Comparison of ENCODE assay signal across 17 cellular contexts in the genomic region with DNA sequence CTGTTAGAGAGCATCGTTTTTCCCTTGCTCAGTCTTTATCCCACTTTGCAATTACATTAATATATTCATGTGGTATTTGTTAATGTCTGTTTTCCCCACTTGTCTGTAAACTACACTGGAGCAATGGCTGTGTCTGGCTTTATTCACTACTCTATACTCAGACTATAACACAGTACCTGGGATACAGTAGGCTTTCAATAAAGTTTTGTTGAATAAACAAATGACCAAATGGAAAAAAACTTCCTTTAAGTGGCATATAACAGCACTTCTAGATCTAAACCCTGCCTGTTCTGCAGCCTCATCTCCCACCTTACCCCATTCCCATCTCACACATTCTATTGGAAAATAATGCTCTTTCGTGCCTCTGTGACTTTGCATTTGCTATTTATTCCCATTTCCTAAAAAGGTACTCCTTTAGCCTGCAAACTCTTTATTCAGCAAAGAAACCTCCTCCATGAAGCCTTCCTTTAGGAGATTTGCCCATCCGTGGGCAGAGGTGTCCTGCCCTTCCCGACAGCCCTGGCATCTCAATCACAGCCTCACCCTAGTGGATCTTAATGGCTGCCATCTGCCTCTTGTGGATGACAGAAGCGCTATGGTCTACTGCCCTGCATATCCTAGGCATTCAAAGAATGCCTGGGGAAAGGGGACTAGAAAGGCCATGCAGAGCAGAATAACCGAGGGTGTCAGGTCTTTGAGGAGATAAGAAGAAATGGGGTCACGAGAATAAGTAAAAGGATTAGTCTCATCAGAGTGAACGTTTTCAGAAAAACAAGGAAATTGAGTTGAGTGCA. TPM values are rescaled to one million over a fixed set of nuclear protein-coding genes. Genes with fewer than 3 reads are reported as not detected.
A peak's percentile ranks its signal among the peaks of the same experiment; 100 is the strongest.
DNase-seq lines count a peak whose midpoint lies in the region; ATAC-seq and TF ChIP-seq lines count a peak whose summit lies in the region.
"Had no signal": no experiment of that assay in that cellular context is flagged by ENCODE, and none has a peak within 500 bp of the region (broad histone marks: within the 10 kb centered on the region; RNA-seq: fewer than 3 reads in every experiment).

No MANE protein-coding gene starts in this region.

- H3K4me1 Mint-ChIP-seq in neural progenitor cell: peaks cover 24% of the 10 kb centered on the region
- H3K4me1 Mint-ChIP-seq in activated CD8-positive, alpha-beta memory T cell treated with anti-CD3 and anti-CD28 coated beads, Interleukin-2, amount 10 ng/mL, durations not matched to agents 7 days and 5 days: peaks cover 4% of the 10 kb centered on the region

- ATAC-seq in GM18520 (IDR thresholded peaks at IDR 0.05; ENCODE audit: unreplicated experiment) (no peak), GM21423 (IDR thresholded peaks at IDR 0.05; ENCODE audit: unreplicated experiment) (no peak)
- ATAC-seq in activated CD8-positive, alpha-beta memory T cell treated with anti-CD3 and anti-CD28 coated beads, Interleukin-2, amount 10 ng/mL, durations not matched to agents 7 days and 5 days: no peak
- ATAC-seq: activated CD8-positive, alpha-beta T cell treated with anti-CD3 and anti-CD28 coated beads, Interleukin-2, amount 10 ng/mL, durations not matched to agents 7 days and 5 days had no signal

- H3K79me2 ChIP-seq in neural progenitor cell (ENCODE audit: low read depth): no peaks in the 10 kb centered on the region

- TF ChIP-seq CTCF in neural progenitor cell (IDR thresholded peaks at IDR 0.05): no peak

- H3K4me3 Mint-ChIP-seq in neural progenitor cell: peak overlapping the region; percentile 3
- H3K4me3 Mint-ChIP-seq in activated CD8-positive, alpha-beta memory T cell treated with anti-CD3 and anti-CD28 coated beads, Interleukin-2, amount 10 ng/mL, durations not matched to agents 7 days and 5 days: no peak overlapping the region
- H3K4me3 Mint-ChIP-seq: activated CD8-positive, alpha-beta T cell treated with anti-CD3 and anti-CD28 coated beads, Interleukin-2, amount 10 ng/mL, durations not matched to agents 7 days and 5 days; dendritic cell treated with granulocyte-macrophage colony-stimulating factor and Interleukin-4, amounts not matched to agents 40 ng/mL and 50 ng/mL, for 4 days had no signal

- no peaks in the 10 kb centered on the region for H3K9me3 ChIP-seq in neural progenitor cell (ENCODE audit: low read depth)
- H3K9me3 ChIP-seq: esophagus squamous epithelium had no signal

- H3K27ac ChIP-seq in neural progenitor cell: peak overlapping the region; percentile 75
- H3K27ac ChIP-seq: 22Rv1, esophagus squamous epithelium, VCaP had no signal

- DNase-seq in NCI-H82 (lab: John Stamatoyannopoulos, UW): peak; percentile 2
- DNase-seq in NCI-H82 treated with DMSO at 0.1 percent for 48 hours (lab: John Stamatoyannopoulos, UW; ENCODE audit: unreplicated experiment): no peak
- peak; percentile 64 for DNase-seq in glomerular visceral epithelial cell (ENCODE audit: extremely low spot score)
- peak; percentile 75 for DNase-seq in neural progenitor cell (ENCODE audit: low spot score)
- DNase-seq in activated CD8-positive, alpha-beta memory T cell treated with anti-CD3 and anti-CD28 coated beads, Interleukin-2, amount 10 ng/mL, durations not matched to agents 7 days and 5 days: no peak
- DNase-seq: activated CD8-positive, alpha-beta T cell treated with anti-CD3 and anti-CD28 coated beads, Interleukin-2, amount 10 ng/mL, durations not matched to agents 7 days and 5 days; C1 segment of cervical spinal cord; DMS79; esophagus squamous epithelium; MM.1S; NCI-H1930 had no signal

- H3K9me3 Mint-ChIP-seq in neural progenitor cell: no peaks in the 10 kb centered on the region
- no peaks in the 10 kb centered on the region for H3K9me3 Mint-ChIP-seq in activated CD8-positive, alpha-beta memory T cell treated with anti-CD3 and anti-CD28 coated beads, Interleukin-2, amount 10 ng/mL, durations not matched to agents 7 days and 5 days (ENCODE audit: low read depth)
- H3K9me3 Mint-ChIP-seq: dendritic cell treated with granulocyte-macrophage colony-stimulating factor and Interleukin-4, amounts not matched to agents 40 ng/mL and 50 ng/mL, for 4 days had no signal

- no peak for TF ChIP-seq RAD21 in Ishikawa (IDR thresholded peaks at IDR 0.05; ENCODE audit: low read depth)

- no peak overlapping the region for H3K9ac ChIP-seq in neural progenitor cell

- TF ChIP-seq EP300 in Ishikawa (IDR thresholded peaks at IDR 0.05; ENCODE audit: borderline replicate concordance): no peak

- peaks cover 22% of the 10 kb centered on the region for H3K4me1 ChIP-seq in neural progenitor cell
- H3K4me1 ChIP-seq: esophagus squamous epithelium had no signal

- peak overlapping the region; percentile 92 for H3K27ac Mint-ChIP-seq in neural progenitor cell
- H3K27ac Mint-ChIP-seq in activated CD8-positive, alpha-beta memory T cell treated with anti-CD3 and anti-CD28 coated beads, Interleukin-2, amount 10 ng/mL, durations not matched to agents 7 days and 5 days: no peak overlapping the region
- H3K27ac Mint-ChIP-seq: activated CD8-positive, alpha-beta T cell treated with anti-CD3 and anti-CD28 coated beads, Interleukin-2, amount 10 ng/mL, durations not matched to agents 7 days and 5 days; dendritic cell treated with granulocyte-macrophage colony-stimulating factor and Interleukin-4, amounts not matched to agents 40 ng/mL and 50 ng/mL, for 4 days had no signal

- H3K27me3 ChIP-seq in neural progenitor cell: no peaks in the 10 kb centered on the region
- H3K27me3 ChIP-seq: esophagus squamous epithelium had no signal

- H3K4me2 ChIP-seq in neural progenitor cell: peak overlapping the region; percentile 46

- no peaks in the 10 kb centered on the region for H3K27me3 Mint-ChIP-seq in neural progenitor cell (ENCODE audit: insufficient read depth, low read depth)
- H3K27me3 Mint-ChIP-seq in activated CD8-positive, alpha-beta memory T cell treated with anti-CD3 and anti-CD28 coated beads, Interleukin-2, amount 10 ng/mL, durations not matched to agents 7 days and 5 days: no peaks in the 10 kb centered on the region

- H3F3A ChIP-seq in neural progenitor cell (ENCODE audit: low read depth): peaks cover 20% of the 10 kb centered on the region

- H3K36me3 Mint-ChIP-seq in neural progenitor cell: peaks cover 2% of the 10 kb centered on the region
- peaks cover 4% of the 10 kb centered on the region for H3K36me3 Mint-ChIP-seq in activated CD8-positive, alpha-beta memory T cell treated with anti-CD3 and anti-CD28 coated beads, Interleukin-2, amount 10 ng/mL, durations not matched to agents 7 days and 5 days

- H4K20me1 ChIP-seq in neural progenitor cell (ENCODE audit: low read depth): no peaks in the 10 kb centered on the region

- H2AFZ ChIP-seq in neural progenitor cell (replicated peaks): peak overlapping the region; percentile 78

- H3K36me3 ChIP-seq in neural progenitor cell: no peaks in the 10 kb centered on the region
- H3K36me3 ChIP-seq: esophagus squamous epithelium had no signal

- CTCF ChIA-PET in activated CD8-positive, alpha-beta memory T cell treated with anti-CD3 and anti-CD28 coated beads, Interleukin-2, amount 10 ng/mL, durations not matched to agents 7 days and 5 days (lab: Charles Lee): no interaction called here

- H3K4me3 ChIP-seq in neural progenitor cell: no peak overlapping the region
- H3K4me3 ChIP-seq: esophagus squamous epithelium had no signal

TF ChIP-seq in Ishikawa, 13 proteins besides CTCF, POLR2A, EP300 and RAD21 (continues in another document):
- TF ChIP-seq YY1 (IDR thresholded peaks at IDR 0.05; ENCODE audit: low read depth): peak; percentile 76
- TF ChIP-seq ZBTB7A (IDR thresholded peaks at IDR 0.05; ENCODE audit: low read depth): no peak
- TF ChIP-seq TAF1 (IDR thresholded peaks at IDR 0.05; ENCODE audit: low read depth): no peak
- TF ChIP-seq NFIC (IDR thresholded peaks at IDR 0.05): no peak
- TF ChIP-seq, protein P1, sequence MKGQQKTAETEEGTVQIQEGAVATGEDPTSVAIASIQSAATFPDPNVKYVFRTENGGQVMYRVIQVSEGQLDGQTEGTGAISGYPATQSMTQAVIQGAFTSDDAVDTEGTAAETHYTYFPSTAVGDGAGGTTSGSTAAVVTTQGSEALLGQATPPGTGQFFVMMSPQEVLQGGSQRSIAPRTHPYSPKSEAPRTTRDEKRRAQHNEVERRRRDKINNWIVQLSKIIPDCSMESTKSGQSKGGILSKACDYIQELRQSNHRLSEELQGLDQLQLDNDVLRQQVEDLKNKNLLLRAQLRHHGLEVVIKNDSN (IDR thresholded peaks at IDR 0.05): no peak
- TF ChIP-seq, protein P2, sequence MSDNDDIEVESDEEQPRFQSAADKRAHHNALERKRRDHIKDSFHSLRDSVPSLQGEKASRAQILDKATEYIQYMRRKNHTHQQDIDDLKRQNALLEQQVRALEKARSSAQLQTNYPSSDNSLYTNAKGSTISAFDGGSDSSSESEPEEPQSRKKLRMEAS (IDR thresholded peaks at IDR 0.05): no peak
- peak; percentile 84 for TF ChIP-seq TEAD4 (IDR thresholded peaks at IDR 0.05)
- no peak for TF ChIP-seq CREB1 (IDR thresholded peaks at IDR 0.05; ENCODE audit: low read depth)
- TF ChIP-seq EGR1 (IDR thresholded peaks at IDR 0.05): no peak
- TF ChIP-seq, protein P3, sequence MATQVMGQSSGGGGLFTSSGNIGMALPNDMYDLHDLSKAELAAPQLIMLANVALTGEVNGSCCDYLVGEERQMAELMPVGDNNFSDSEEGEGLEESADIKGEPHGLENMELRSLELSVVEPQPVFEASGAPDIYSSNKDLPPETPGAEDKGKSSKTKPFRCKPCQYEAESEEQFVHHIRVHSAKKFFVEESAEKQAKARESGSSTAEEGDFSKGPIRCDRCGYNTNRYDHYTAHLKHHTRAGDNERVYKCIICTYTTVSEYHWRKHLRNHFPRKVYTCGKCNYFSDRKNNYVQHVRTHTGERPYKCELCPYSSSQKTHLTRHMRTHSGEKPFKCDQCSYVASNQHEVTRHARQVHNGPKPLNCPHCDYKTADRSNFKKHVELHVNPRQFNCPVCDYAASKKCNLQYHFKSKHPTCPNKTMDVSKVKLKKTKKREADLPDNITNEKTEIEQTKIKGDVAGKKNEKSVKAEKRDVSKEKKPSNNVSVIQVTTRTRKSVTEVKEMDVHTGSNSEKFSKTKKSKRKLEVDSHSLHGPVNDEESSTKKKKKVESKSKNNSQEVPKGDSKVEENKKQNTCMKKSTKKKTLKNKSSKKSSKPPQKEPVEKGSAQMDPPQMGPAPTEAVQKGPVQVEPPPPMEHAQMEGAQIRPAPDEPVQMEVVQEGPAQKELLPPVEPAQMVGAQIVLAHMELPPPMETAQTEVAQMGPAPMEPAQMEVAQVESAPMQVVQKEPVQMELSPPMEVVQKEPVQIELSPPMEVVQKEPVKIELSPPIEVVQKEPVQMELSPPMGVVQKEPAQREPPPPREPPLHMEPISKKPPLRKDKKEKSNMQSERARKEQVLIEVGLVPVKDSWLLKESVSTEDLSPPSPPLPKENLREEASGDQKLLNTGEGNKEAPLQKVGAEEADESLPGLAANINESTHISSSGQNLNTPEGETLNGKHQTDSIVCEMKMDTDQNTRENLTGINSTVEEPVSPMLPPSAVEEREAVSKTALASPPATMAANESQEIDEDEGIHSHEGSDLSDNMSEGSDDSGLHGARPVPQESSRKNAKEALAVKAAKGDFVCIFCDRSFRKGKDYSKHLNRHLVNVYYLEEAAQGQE (IDR thresholded peaks at IDR 0.05; ENCODE audit: low read depth): no peak

RNA-seq across cellular contexts. Expression of a gene that starts 57.5 kb away (rescaled TPM):
- total RNA-seq in neural progenitor cell (ENCODE audit: low replicate concordance): 1.9 and 3.2 TPM in 2 replicates
- total RNA-seq in activated CD8-positive, alpha-beta memory T cell treated with anti-CD3 and anti-CD28 coated beads, Interleukin-2, amount 10 ng/mL, durations not matched to agents 7 days and 5 days: 100 to 1,000 TPM in 1 of 2 experiments, 10 to 100 TPM in 1; 51.9 to 127 TPM

Comparison
In these comparisons a context has a peak if more than half of its experiments do, and no peak if none do; other contexts are left out.
1. DNase-seq: peak in NCI-H82 (single experiment), glomerular visceral epithelial cell (single experiment) and neural progenitor cell (single experiment); none in NCI-H82 treated with DMSO at 0.1 percent for 48 hours (single experiment) and activated CD8-positive, alpha-beta memory T cell treated with anti-CD3 and anti-CD28 coated beads, Interleukin-2, amount 10 ng/mL, durations not matched to agents 7 days and 5 days (single experiment).
2. RNA of a gene that starts 57.5 kb away (total RNA-seq): 51.9 to 127 TPM in activated CD8-positive, alpha-beta memory T cell treated with anti-CD3 and anti-CD28 coated beads, Interleukin-2, amount 10 ng/mL, durations not matched to agents 7 days and 5 days; 1.9 to 3.2 TPM in neural progenitor cell; every median in the first group is over 10 times any median in the second.